In the genomic region with DNA sequence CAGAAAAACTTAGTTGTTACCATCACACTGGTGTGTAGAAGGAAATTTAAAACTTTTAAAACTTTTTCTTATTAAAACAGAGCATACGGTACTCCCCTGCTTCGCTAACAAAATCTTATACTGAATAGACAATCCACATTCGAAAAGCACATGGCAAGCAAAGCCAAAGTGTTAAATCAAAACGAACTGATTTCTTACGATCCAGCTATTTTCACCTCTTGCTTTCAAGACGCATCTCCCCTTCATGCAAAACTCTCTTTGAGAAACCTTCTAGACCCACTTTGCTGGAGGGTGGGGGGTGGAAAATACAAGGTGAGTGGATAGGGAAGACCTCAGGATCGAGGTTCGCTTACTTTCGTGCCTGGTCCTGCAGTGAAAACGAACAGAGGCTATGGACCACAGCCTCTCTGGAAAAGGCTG, we compare ENCODE assay signal across 1 cellular context.
TF ChIP-seq lines count a peak whose summit lies in the region.

No MANE protein-coding gene starts in this region.

TF ChIP-seq in IMR-90, 13 proteins besides CTCF, POLR2A, EP300 and RAD21:
- TF ChIP-seq MXI1 (IDR thresholded peaks at IDR 0.05; ENCODE audit: borderline replicate concordance, low read depth, low read length), result peak; percentile 70
- TF ChIP-seq BHLHE40 (IDR thresholded peaks at IDR 0.05; ENCODE audit: low read depth, low read length), result no peak
